Comparison of ENCODE assay signal across 8 cellular contexts in genomic region chr1:156090822-156091188, GRCh38. TPM values are rescaled to one million over a fixed set of nuclear protein-coding genes. Genes with fewer than 3 reads are reported as not detected.
DNase-seq lines count a peak whose midpoint lies in the region; ATAC-seq and TF ChIP-seq lines count a peak whose summit lies in the region.

No MANE protein-coding gene starts in this region.

- H3K4me1 ChIP-seq in OCI-LY7 (ENCODE audit: insufficient read depth, low read length, poor library complexity, severe bottlenecking): peaks cover 16% of the 10 kb centered on the region

- no peaks in the 10 kb centered on the region for H3K9me3 Mint-ChIP-seq in naive thymus-derived CD8-positive, alpha-beta T cell
- no peaks in the 10 kb centered on the region for H3K9me3 Mint-ChIP-seq in stimulated activated naive B cell treated with anti-CD40 and anti-IgM and Interleukin-4, amounts not matched to agents 10 μg/mL and 1 μg/mL and 100 μg/mL, for 72 hours

- H3K27ac Mint-ChIP-seq in naive thymus-derived CD8-positive, alpha-beta T cell: peak overlapping the region in 5 of 10 donors; percentile 26 to 86 (median 66)
- peak overlapping the region; percentile 34 for H3K27ac Mint-ChIP-seq in stimulated activated naive B cell treated with anti-CD40 and anti-IgM and Interleukin-4, amounts not matched to agents 10 μg/mL and 1 μg/mL and 100 μg/mL, for 72 hours

- TF ChIP-seq POLR2A in erythroblast (IDR thresholded peaks at IDR 0.05; ENCODE audit: low read length): no peak

- BruUV-seq in OCI-LY7 (replicated peaks; lab: Mats Ljungman, UMichigan): no TSS peak

- CTCF ChIA-PET in OCI-LY7 (lab: Charles Lee; ENCODE audit: unreplicated experiment): interaction anchor here (1.0 kb wide), 1 partner anchor 35 kb away, joined by 5 read pairs; no protein-coding TSS in a partner anchor

- H3K9me3 ChIP-seq in OCI-LY7 (ENCODE audit: low read length): no peaks in the 10 kb centered on the region

- no peaks in the 10 kb centered on the region for H3K79me2 ChIP-seq in OCI-LY7 (ENCODE audit: insufficient read depth, low read depth, low read length)

- no peaks in the 10 kb centered on the region for H3K36me3 ChIP-seq in OCI-LY7 (ENCODE audit: insufficient read depth, low read length)

- intact Hi-C loops in OCI-LY7 (cut with micrococcal nuclease; ENCODE audit: unreplicated experiment): loop anchor here (1.0 to 5.0 kb wide), 3 partner anchors 39 to 136 kb away; partner anchors contain the start of gene PMF1

- no peaks in the 10 kb centered on the region for H3K9me2 ChIP-seq in OCI-LY7 (ENCODE audit: insufficient read depth, low read length)

- no peak overlapping the region for H2AFZ ChIP-seq in OCI-LY7 (ENCODE audit: low read length)

- ATAC-seq in naive thymus-derived CD8-positive, alpha-beta T cell: peak; percentile 98 to 99
- ATAC-seq in stimulated activated naive B cell treated with anti-CD40 and anti-IgM and Interleukin-4, amounts not matched to agents 10 μg/mL and 1 μg/mL and 100 μg/mL, for 72 hours (replicated peaks): peak; percentile 98 to 99
- ATAC-seq in HG02852 (IDR thresholded peaks at IDR 0.05; ENCODE audit: unreplicated experiment): no peak

- POLR2A ChIA-PET in OCI-LY7 (lab: Charles Lee): interaction anchor here (0.6 to 1.8 kb wide), 2 partner anchors 37 to 334 kb away, joined by 3 to 4 read pairs; no protein-coding TSS in a partner anchor
- POLR2A ChIA-PET in naive thymus-derived CD8-positive, alpha-beta T cell (lab: Charles Lee): interaction anchor here (3.2 kb wide), 1 partner anchor 38 kb away, joined by 23 read pairs; no protein-coding TSS in a partner anchor

- DNase-seq in GM10266 (ENCODE audit: extremely low spot score): peak; percentile 81
- DNase-seq in HuH-7.5 (ENCODE audit: low spot score): peak; percentile 86
- DNase-seq in OCI-LY7 (ENCODE audit: low spot score): peak; percentile 89
- DNase-seq in activated T-cell treated with anti-CD3 and anti-CD28 coated beads for 24 hours (ENCODE audit: low read depth): peak; percentile 80
- DNase-seq in erythroblast (lab: John Stamatoyannopoulos, UW): peak; percentile 82 to 92
- DNase-seq in naive thymus-derived CD8-positive, alpha-beta T cell: peak; percentile 78 to 92 (median 84)
- DNase-seq in stimulated activated naive B cell treated with anti-CD40 and anti-IgM and Interleukin-4, amounts not matched to agents 10 μg/mL and 1 μg/mL and 100 μg/mL, for 72 hours: peak; percentile 72

- no peaks in the 10 kb centered on the region for H4K20me1 ChIP-seq in OCI-LY7 (ENCODE audit: insufficient read depth, low read length)

- H3K4me1 Mint-ChIP-seq in naive thymus-derived CD8-positive, alpha-beta T cell: peaks cover 4 to 11% (median 10%) of the 10 kb centered on the region in 4 donors
- H3K4me1 Mint-ChIP-seq in stimulated activated naive B cell treated with anti-CD40 and anti-IgM and Interleukin-4, amounts not matched to agents 10 μg/mL and 1 μg/mL and 100 μg/mL, for 72 hours: peaks cover 15 to 24% of the 10 kb centered on the region in 2 donors

- TF ChIP-seq CTCF in GM10266 (IDR thresholded peaks at IDR 0.05; ENCODE audit: control insufficient read depth, insufficient read depth, low read depth, missing control alignments) (peak; percentile 73), OCI-LY7 (conservative IDR thresholded peaks at IDR 0.05; ENCODE audit: low read length) (peak; percentile 97)

- no peak overlapping the region for H3K4me3 ChIP-seq in OCI-LY7 (ENCODE audit: low read depth, low read length, poor library complexity, severe bottlenecking)

- H3K27ac ChIP-seq in OCI-LY7 (ENCODE audit: low read depth, low read length, poor library complexity, severe bottlenecking): no peak overlapping the region

- H3K4me3 Mint-ChIP-seq in naive thymus-derived CD8-positive, alpha-beta T cell: no peak overlapping the region
- H3K4me3 Mint-ChIP-seq in stimulated activated naive B cell treated with anti-CD40 and anti-IgM and Interleukin-4, amounts not matched to agents 10 μg/mL and 1 μg/mL and 100 μg/mL, for 72 hours: no peak overlapping the region

- peaks cover 9 to 48% (median 21%) of the 10 kb centered on the region in 5 donors for H3K27me3 Mint-ChIP-seq in naive thymus-derived CD8-positive, alpha-beta T cell
- peaks cover 35 to 39% of the 10 kb centered on the region in 2 donors for H3K27me3 Mint-ChIP-seq in stimulated activated naive B cell treated with anti-CD40 and anti-IgM and Interleukin-4, amounts not matched to agents 10 μg/mL and 1 μg/mL and 100 μg/mL, for 72 hours

- no peaks in the 10 kb centered on the region for H3K36me3 Mint-ChIP-seq in naive thymus-derived CD8-positive, alpha-beta T cell
- no peaks in the 10 kb centered on the region for H3K36me3 Mint-ChIP-seq in stimulated activated naive B cell treated with anti-CD40 and anti-IgM and Interleukin-4, amounts not matched to agents 10 μg/mL and 1 μg/mL and 100 μg/mL, for 72 hours

- no peak overlapping the region for H3K4me2 ChIP-seq in OCI-LY7 (ENCODE audit: low read length)

RNA-seq across cellular contexts. Expression of gene MEX3A, which starts 8.5 kb away (rescaled TPM):
- 4.5 and 5.3 TPM in 2 replicates for total RNA-seq in OCI-LY7 (2014; rRNA removed; shearing (Covaris generic))
- 5.3 and 5.5 TPM in 2 replicates for total RNA-seq in OCI-LY7 (2022)
- total RNA-seq in naive thymus-derived CD8-positive, alpha-beta T cell: under 1 TPM in 1 of 2 experiments, not detected in 1; 0.38 TPM
- not detected for polyA plus RNA-seq in naive thymus-derived CD8-positive, alpha-beta T cell

RNA-seq across cellular contexts. Expression of gene LMNA, which starts 23.7 kb away (rescaled TPM):
- total RNA-seq in OCI-LY7 (2014; rRNA removed; shearing (Covaris generic)): 12.9 and 14.3 TPM in 2 replicates
- total RNA-seq in OCI-LY7 (2022): 5.0 and 6.5 TPM in 2 replicates
- 1 to 10 TPM; 2.0 to 2.7 TPM for total RNA-seq in naive thymus-derived CD8-positive, alpha-beta T cell
- polyA plus RNA-seq in naive thymus-derived CD8-positive, alpha-beta T cell: 1 to 10 TPM in 1 of 3 donors, under 1 TPM in 2; 0.62 to 4.0 (median 0.75) TPM

RNA-seq across cellular contexts. Expression of gene RAB25, which starts 29.8 kb away (rescaled TPM):
- not detected in 2 replicates for total RNA-seq in OCI-LY7 (2014; rRNA removed; shearing (Covaris generic))
- 0.48 TPM in 1 of 2 replicates, not detected in the other for total RNA-seq in OCI-LY7 (2022)
- total RNA-seq in naive thymus-derived CD8-positive, alpha-beta T cell: 1 to 10 TPM; 1.1 to 1.3 TPM
- 1 to 10 TPM in 1 of 3 donors, under 1 TPM in 2; 0.81 to 2.0 (median 0.96) TPM for polyA plus RNA-seq in naive thymus-derived CD8-positive, alpha-beta T cell

RNA-seq across cellular contexts. Expression of gene LAMTOR2, which starts 36.2 kb away (rescaled TPM):
- 71.3 and 103 TPM in 2 replicates for total RNA-seq in OCI-LY7 (2014; rRNA removed; shearing (Covaris generic))
- total RNA-seq in OCI-LY7 (2022): 52.1 and 55.2 TPM in 2 replicates
- total RNA-seq in naive thymus-derived CD8-positive, alpha-beta T cell: 10 to 100 TPM; 22.6 to 24.2 TPM
- 100 to 1,000 TPM in 1 of 3 donors, 10 to 100 TPM in 2; 89.1 to 102 (median 96.1) TPM for polyA plus RNA-seq in naive thymus-derived CD8-positive, alpha-beta T cell

RNA-seq across cellular contexts. Expression of gene UBQLN4, which starts 37.2 kb away (rescaled TPM):
- 20.8 and 33.2 TPM in 2 replicates for total RNA-seq in OCI-LY7 (2014; rRNA removed; shearing (Covaris generic))
- 37.1 and 40.3 TPM in 2 replicates for total RNA-seq in OCI-LY7 (2022)
- 10 to 100 TPM; 31.6 to 34.8 TPM for total RNA-seq in naive thymus-derived CD8-positive, alpha-beta T cell
- 1 to 10 TPM; 6.9 to 9.7 (median 7.6) TPM for polyA plus RNA-seq in naive thymus-derived CD8-positive, alpha-beta T cell
